In the genomic region with DNA sequence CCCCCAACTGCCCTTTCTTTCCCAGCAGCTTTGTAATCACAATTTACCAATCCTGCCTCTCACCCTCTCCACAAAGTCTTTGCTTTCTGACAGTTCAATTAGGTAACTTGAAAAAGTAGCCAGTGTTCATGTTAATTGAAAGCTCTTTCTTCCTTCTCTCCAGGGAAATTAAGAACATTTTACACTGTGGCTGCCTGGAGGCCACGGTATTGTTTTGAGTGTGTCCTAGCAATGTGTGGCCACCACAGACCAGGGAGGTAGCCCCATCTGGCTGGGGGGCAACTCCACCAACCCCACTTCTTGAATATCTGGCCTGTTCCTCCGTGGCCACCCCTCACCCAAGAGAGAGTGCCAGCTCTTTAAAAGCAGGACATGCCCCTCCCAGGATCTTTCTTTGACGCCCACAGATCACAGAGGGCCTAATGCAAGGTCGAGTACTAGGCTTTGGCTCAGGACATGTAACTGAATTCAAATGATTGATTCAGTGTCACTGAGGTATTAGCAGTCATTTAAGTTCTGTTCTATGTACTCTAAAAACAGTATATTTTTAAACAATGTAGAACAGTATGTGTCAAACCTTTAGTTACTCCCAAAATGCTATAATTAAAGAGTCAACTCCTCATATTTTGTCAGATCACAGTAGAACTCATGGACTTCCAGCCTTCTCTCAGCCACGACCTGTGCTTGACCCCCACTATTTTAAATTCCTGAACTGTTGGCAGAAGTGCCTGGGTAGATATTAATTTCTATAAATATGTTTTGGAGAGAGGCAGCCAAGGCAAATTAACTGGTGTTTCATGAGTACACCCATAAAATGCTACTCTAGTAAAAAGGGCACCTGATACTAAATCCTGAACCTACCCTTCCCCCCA, we compare ENCODE assay signal across 17 cellular contexts.
DNase-seq lines count a peak whose midpoint lies in the region; ATAC-seq, FAIRE-seq and TF ChIP-seq lines count a peak whose summit lies in the region.
"Had no signal": no experiment of that assay in that cellular context is flagged by ENCODE, and none has a peak within 500 bp of the region (broad histone marks: within the 10 kb centered on the region; RNA-seq: fewer than 3 reads in every experiment).

No MANE protein-coding gene starts in this region.

- WGBS in heart left ventricle, 4 donors: 30 to 44% (median 37%) methylated on average over 5 of the region's 5 CpGs

- H3K4me1 ChIP-seq in heart left ventricle: peaks cover 0 to 44% (median 22%) of the 10 kb centered on the region in 12 donors
- H3K4me1 ChIP-seq: left lung had no signal

- H3K4me1 Mint-ChIP-seq in T-helper 17 cell (peaks cover 32% of the 10 kb centered on the region), osteocyte (ENCODE audit: unreplicated experiment) (peaks cover 28% of the 10 kb centered on the region)

- intact Hi-C loops in heart left ventricle (cut with DNase I): loop anchor here in 1 of 10 donors (10.0 kb wide), 1 partner anchor 101 kb away; no protein-coding TSS in a partner anchor

- TF ChIP-seq POLR2A in GM12892 (IDR thresholded peaks at IDR 0.05; ENCODE audit: low read depth, low read length) (no peak), heart left ventricle (IDR thresholded peaks at IDR 0.05) (no peak)

- no peak for DNase-seq in GM12892 (ENCODE audit: insufficient read length)
- DNase-seq in T-helper 17 cell: no peak
- DNase-seq in heart left ventricle: no peak
- DNase-seq in osteocyte (ENCODE audit: extremely low spot score, unreplicated experiment): no peak
- no peak for DNase-seq in NOMO-1 treated with DMSO at 0.1 percent for 48 hours (lab: John Stamatoyannopoulos, UW; ENCODE audit: unreplicated experiment)
- DNase-seq in stimulated activated CD4-positive, alpha-beta T cell treated with anti-CD3 and anti-CD28 coated beads, Interleukin-4, amount 100 ng/mL, for 24 hours: no peak
- no peak for DNase-seq in DMS153 (lab: John Stamatoyannopoulos, UW)
- DNase-seq: activated CD8-positive, alpha-beta memory T cell treated with anti-CD3 and anti-CD28 coated beads for 24 hours; activated gamma-delta T cell treated with Interleukin-2 at 50 U/mL for 16 hours; HFFc6; left lung; NCI-H2029; SHP77 treated with DMSO at 0.1 percent for 48 hours; stomach had no signal

- peak; percentile 5 for FAIRE-seq in GM12892 (lab: Jason Lieb, UNC)

- H3K9me3 Mint-ChIP-seq in osteocyte (ENCODE audit: unreplicated experiment): no peaks in the 10 kb centered on the region
- H3K9me3 Mint-ChIP-seq: HFFc6, neural crest cell had no signal

- H3K36me3 Mint-ChIP-seq in T-helper 17 cell (ENCODE audit: low read depth): peaks cover 2% of the 10 kb centered on the region
- H3K36me3 Mint-ChIP-seq in osteocyte (ENCODE audit: unreplicated experiment): peaks cover 1% of the 10 kb centered on the region

- peak overlapping the region; percentile 47 to 94 (median 80) for H3K27ac ChIP-seq in heart left ventricle
- H3K27ac ChIP-seq: left lung, skin epidermis had no signal

- H3K27ac Mint-ChIP-seq in T-helper 17 cell (peak overlapping the region; percentile 69), osteocyte (ENCODE audit: unreplicated experiment) (peak overlapping the region; percentile 84)
- H3K27ac Mint-ChIP-seq: HFFc6 had no signal

- H3K4me3 Mint-ChIP-seq in T-helper 17 cell: no peak overlapping the region
- H3K4me3 Mint-ChIP-seq in osteocyte (ENCODE audit: unreplicated experiment): no peak overlapping the region
- H3K4me3 Mint-ChIP-seq: HFFc6, neural crest cell had no signal

- no peaks in the 10 kb centered on the region for H3K27me3 ChIP-seq in heart left ventricle
- H3K27me3 ChIP-seq: left lung, stomach had no signal

- no peak overlapping the region for H3K4me3 ChIP-seq in heart left ventricle
- H3K4me3 ChIP-seq: left lung, skin epidermis, stomach had no signal

- no peaks in the 10 kb centered on the region for H3K27me3 Mint-ChIP-seq in T-helper 17 cell
- no peaks in the 10 kb centered on the region for H3K27me3 Mint-ChIP-seq in osteocyte (ENCODE audit: unreplicated experiment)

- ATAC-seq in T-helper 17 cell (no peak), heart left ventricle (peak; percentile 78 to 91 (median 84))
- ATAC-seq: esophagus mucosa, left lung had no signal

- H3K36me3 ChIP-seq in heart left ventricle: no peaks in the 10 kb centered on the region
- H3K36me3 ChIP-seq: left lung, stomach had no signal

- no peaks in the 10 kb centered on the region for H3K9me3 ChIP-seq in T-helper 17 cell (ENCODE audit: control insufficient read depth, low read length, poor library complexity, severe bottlenecking)
- H3K9me3 ChIP-seq in heart left ventricle: no peaks in the 10 kb centered on the region
- H3K9me3 ChIP-seq: left lung, stomach had no signal

- TF ChIP-seq CTCF in heart left ventricle (IDR thresholded peaks at IDR 0.05): no peak
- no peak for TF ChIP-seq CTCF in osteocyte (IDR thresholded peaks at IDR 0.05)
